ENCODE assay signal across 2 cellular contexts in genomic region chr1:183619719-183620118, GRCh38.
TF ChIP-seq lines count a peak whose summit lies in the region.

No MANE protein-coding gene starts in this region.

TF ChIP-seq in GM23338, 12 proteins besides CTCF, POLR2A, EP300 and RAD21:
- TF ChIP-seq NANOG (IDR thresholded peaks at IDR 0.05; ENCODE audit: borderline replicate concordance) (no peak), POLR2AphosphoS5 (IDR thresholded peaks at IDR 0.05; ENCODE audit: low read depth) (no peak), ETS1 (IDR thresholded peaks at IDR 0.05) (no peak), EZH2 (IDR thresholded peaks at IDR 0.05; ENCODE audit: low read depth, unreplicated experiment) (no peak), JUNB (IDR thresholded peaks at IDR 0.05; ENCODE audit: unreplicated experiment) (no peak), EZH2phosphoT487 (IDR thresholded peaks at IDR 0.05; ENCODE audit: unreplicated experiment) (no peak), ZNF114 (CRISPR knock-in tag; IDR thresholded peaks at IDR 0.05) (no peak), CREB1 (CRISPR knock-in tag; IDR thresholded peaks at IDR 0.05; ENCODE audit: low read depth) (no peak), ZNF462 (CRISPR knock-in tag; IDR thresholded peaks at IDR 0.05) (no peak), REST (IDR thresholded peaks at IDR 0.05; ENCODE audit: unreplicated experiment) (no peak), ZNF331 (CRISPR knock-in tag; IDR thresholded peaks at IDR 0.05; ENCODE audit: low read depth) (no peak), STAT1 (IDR thresholded peaks at IDR 0.05; ENCODE audit: unreplicated experiment) (no peak)

TF ChIP-seq in HepG2, 621 proteins besides CTCF, POLR2A, EP300 and RAD21:
- no peak for TF ChIP-seq TRIM24 (CRISPR knock-in tag; IDR thresholded peaks at IDR 0.05)
- TF ChIP-seq ZNF160 (CRISPR knock-in tag; IDR thresholded peaks at IDR 0.05) = no peak
- no peak for TF ChIP-seq NR2F1 (CRISPR knock-in tag; IDR thresholded peaks at IDR 0.05)
- TF ChIP-seq ZNF609 (CRISPR knock-in tag; IDR thresholded peaks at IDR 0.05; ENCODE audit: borderline replicate concordance) = no peak
- no peak for TF ChIP-seq ZNF512B (CRISPR knock-in tag; IDR thresholded peaks at IDR 0.05; ENCODE audit: borderline replicate concordance)
- TF ChIP-seq ZBTB42 (CRISPR knock-in tag; IDR thresholded peaks at IDR 0.05) = no peak
- no peak for TF ChIP-seq ERF (CRISPR knock-in tag; IDR thresholded peaks at IDR 0.05)
- no peak for TF ChIP-seq TAF1 (CRISPR knock-in tag; IDR thresholded peaks at IDR 0.05)
- no peak for TF ChIP-seq UBTF (CRISPR knock-in tag; IDR thresholded peaks at IDR 0.05)
- no peak for TF ChIP-seq NRL (CRISPR knock-in tag; IDR thresholded peaks at IDR 0.05; ENCODE audit: borderline replicate concordance)
- no peak for TF ChIP-seq EHMT2 (IDR thresholded peaks at IDR 0.05; ENCODE audit: borderline replicate concordance, low read depth, low read length)
- TF ChIP-seq ZBTB44 (CRISPR knock-in tag; IDR thresholded peaks at IDR 0.05) = no peak
- no peak for TF ChIP-seq ZNF124 (CRISPR knock-in tag; IDR thresholded peaks at IDR 0.05)
- TF ChIP-seq ZNF773 (CRISPR knock-in tag; IDR thresholded peaks at IDR 0.05; ENCODE audit: borderline replicate concordance) = no peak
- TF ChIP-seq TCF12 (IDR thresholded peaks at IDR 0.05) = no peak
- TF ChIP-seq TCF12 (CRISPR knock-in tag; IDR thresholded peaks at IDR 0.05) = no peak
- TF ChIP-seq ZNF883 (CRISPR knock-in tag; IDR thresholded peaks at IDR 0.05; ENCODE audit: not compliant biosample characterization) = no peak
- TF ChIP-seq SIX4 (CRISPR knock-in tag; IDR thresholded peaks at IDR 0.05) = no peak
- no peak for TF ChIP-seq THAP8 (CRISPR knock-in tag; IDR thresholded peaks at IDR 0.05; ENCODE audit: borderline replicate concordance)
